ENCODE assay signal across 10 cellular contexts in genomic region chr13:99354371-99354951, GRCh38. TPM values are rescaled to one million over a fixed set of nuclear protein-coding genes. Genes with fewer than 3 reads are reported as not detected.
DNase-seq lines count a peak whose midpoint lies in the region; ATAC-seq and TF ChIP-seq lines count a peak whose summit lies in the region.
"Had no signal": no experiment of that assay in that cellular context is flagged by ENCODE, and none has a peak within 500 bp of the region (broad histone marks: within the 10 kb centered on the region; RNA-seq: fewer than 3 reads in every experiment).

No MANE protein-coding gene starts in this region.

- H3K9me3 Mint-ChIP-seq in T-helper 1 cell treated with Interleukin-12 subunit alpha and Interleukin-12 subunit beta and Interleukin-4 antibody, amounts not matched to agents 30 μg/mL and 1 μg/mL, for 36 hours, result no peaks in the 10 kb centered on the region

- H3K36me3 ChIP-seq in upper lobe of right lung, result no peaks in the 10 kb centered on the region
- H3K36me3 ChIP-seq in sigmoid colon, result peaks cover 0 to 25% (median 3%) of the 10 kb centered on the region in 4 donors

- H3K36me3 Mint-ChIP-seq in T-helper 1 cell treated with Interleukin-12 subunit alpha and Interleukin-12 subunit beta and Interleukin-4 antibody, amounts not matched to agents 30 μg/mL and 1 μg/mL, for 36 hours (ENCODE audit: low read depth), result peaks cover 50% of the 10 kb centered on the region

- TF ChIP-seq POLR2A in sigmoid colon (IDR thresholded peaks at IDR 0.05), result no peak

- TF ChIP-seq EP300 in sigmoid colon (IDR thresholded peaks at IDR 0.05), result no peak

- peak overlapping the region; percentile 97 for H3K27ac Mint-ChIP-seq in T-helper 1 cell treated with Interleukin-12 subunit alpha and Interleukin-12 subunit beta and Interleukin-4 antibody, amounts not matched to agents 30 μg/mL and 1 μg/mL, for 36 hours

- H3K4me1 Mint-ChIP-seq in T-helper 1 cell treated with Interleukin-12 subunit alpha and Interleukin-12 subunit beta and Interleukin-4 antibody, amounts not matched to agents 30 μg/mL and 1 μg/mL, for 36 hours (ENCODE audit: low read depth), result peaks cover 80% of the 10 kb centered on the region

- H3K27me3 ChIP-seq in upper lobe of right lung, result no peaks in the 10 kb centered on the region
- no peaks in the 10 kb centered on the region for H3K27me3 ChIP-seq in sigmoid colon
- H3K27me3 ChIP-seq: upper lobe of left lung had no signal

- H3K9me3 ChIP-seq in upper lobe of right lung (no peaks in the 10 kb centered on the region), sigmoid colon (no peaks in the 10 kb centered on the region)
- H3K9me3 ChIP-seq: upper lobe of left lung had no signal

- peak; percentile 50 for DNase-seq in stimulated activated CD4-positive, alpha-beta T cell treated with anti-CD3 and anti-CD28 coated beads, Interleukin-1b, Interleukin-23, amount 100 ng/mL, for 48 hours
- DNase-seq in stimulated activated CD4-positive, alpha-beta T cell treated with anti-CD3 and anti-CD28 coated beads, Interleukin-2, amount 100 ng/mL, for 48 hours, result no peak
- peak; percentile 75 for DNase-seq in fibroblast of gingiva (ENCODE audit: low read depth)
- DNase-seq in upper lobe of right lung, result no peak
- DNase-seq in sigmoid colon, result no peak
- DNase-seq in NCI-H82 (lab: John Stamatoyannopoulos, UW), result no peak
- DNase-seq in SHP77 (lab: John Stamatoyannopoulos, UW), result no peak
- DNase-seq: NCI-H2227 treated with DMSO at 0.1 percent for 48 hours, upper lobe of left lung had no signal

- intact Hi-C loops in upper lobe of right lung (cut with DNase I) (no loop called here), sigmoid colon (cut with DNase I) (no loop called here)

- no peak for TF ChIP-seq CTCF in upper lobe of right lung (IDR thresholded peaks at IDR 0.05)
- TF ChIP-seq CTCF in sigmoid colon (IDR thresholded peaks at IDR 0.05), result no peak

- 57 to 72% methylated on average over 8 of the region's 8 CpGs for WGBS in sigmoid colon, 2 donors

- H3K4me1 ChIP-seq in upper lobe of right lung (peaks cover 22% of the 10 kb centered on the region), sigmoid colon (no peaks in the 10 kb centered on the region)

- H3K27me3 Mint-ChIP-seq in T-helper 1 cell treated with Interleukin-12 subunit alpha and Interleukin-12 subunit beta and Interleukin-4 antibody, amounts not matched to agents 30 μg/mL and 1 μg/mL, for 36 hours (ENCODE audit: low read depth), result peaks cover 3% of the 10 kb centered on the region

- H3K27ac ChIP-seq in upper lobe of right lung (peak overlapping the region; percentile 80), sigmoid colon (no peak overlapping the region)

- H3K4me3 ChIP-seq in upper lobe of right lung (no peak overlapping the region), sigmoid colon (no peak overlapping the region)
- H3K4me3 ChIP-seq: upper lobe of left lung had no signal

- no peak for ATAC-seq in upper lobe of right lung

- peak overlapping the region; percentile 45 for H3K4me3 Mint-ChIP-seq in T-helper 1 cell treated with Interleukin-12 subunit alpha and Interleukin-12 subunit beta and Interleukin-4 antibody, amounts not matched to agents 30 μg/mL and 1 μg/mL, for 36 hours

RNA-seq across cellular contexts. Expression of gene GPR183, which starts 47.3 kb away (rescaled TPM):
- 13.6 TPM for total RNA-seq in upper lobe of right lung
- total RNA-seq in sigmoid colon, result 10 to 100 TPM; 30.9 to 36.4 (median 33.2) TPM
- 10 to 100 TPM in 2 of 3 donors, 1 to 10 TPM in 1; 4.8 to 20.2 (median 10.4) TPM for polyA plus RNA-seq in sigmoid colon

Comparison
In these comparisons a context has a peak if more than half of its experiments do, and no peak if none do; other contexts are left out.
1. DNase-seq: peak in stimulated activated CD4-positive, alpha-beta T cell treated with anti-CD3 and anti-CD28 coated beads, Interleukin-1b, Interleukin-23, amount 100 ng/mL, for 48 hours (single experiment) and fibroblast of gingiva (single experiment); none in stimulated activated CD4-positive, alpha-beta T cell treated with anti-CD3 and anti-CD28 coated beads, Interleukin-2, amount 100 ng/mL, for 48 hours (0 of 2), upper lobe of right lung (single experiment), sigmoid colon (single experiment), NCI-H82 (single experiment) and SHP77 (0 of 2).